ENCODE assay signal across 1 cellular context in genomic region chr4:87278335-87278794, GRCh38.
A peak's percentile ranks its signal among the peaks of the same experiment; 100 is the strongest.
TF ChIP-seq lines count a peak whose summit lies in the region.

No MANE protein-coding gene starts in this region.

TF ChIP-seq in HepG2, 621 proteins besides CTCF, POLR2A, EP300 and RAD21 (continued from another document and continues in another):
- TF ChIP-seq, protein P1, sequence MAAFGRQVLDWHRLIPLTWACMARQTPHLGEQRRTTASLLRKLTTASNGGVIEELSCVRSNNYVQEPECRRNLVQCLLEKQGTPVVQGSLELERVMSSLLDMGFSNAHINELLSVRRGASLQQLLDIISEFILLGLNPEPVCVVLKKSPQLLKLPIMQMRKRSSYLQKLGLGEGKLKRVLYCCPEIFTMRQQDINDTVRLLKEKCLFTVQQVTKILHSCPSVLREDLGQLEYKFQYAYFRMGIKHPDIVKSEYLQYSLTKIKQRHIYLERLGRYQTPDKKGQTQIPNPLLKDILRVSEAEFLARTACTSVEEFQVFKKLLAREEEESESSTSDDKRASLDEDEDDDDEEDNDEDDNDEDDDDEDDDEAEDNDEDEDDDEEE (CRISPR knock-in tag; IDR thresholded peaks at IDR 0.05), result no peak
- no peak for TF ChIP-seq NR3C1 (CRISPR knock-in tag; IDR thresholded peaks at IDR 0.05)
- TF ChIP-seq, protein P2, sequence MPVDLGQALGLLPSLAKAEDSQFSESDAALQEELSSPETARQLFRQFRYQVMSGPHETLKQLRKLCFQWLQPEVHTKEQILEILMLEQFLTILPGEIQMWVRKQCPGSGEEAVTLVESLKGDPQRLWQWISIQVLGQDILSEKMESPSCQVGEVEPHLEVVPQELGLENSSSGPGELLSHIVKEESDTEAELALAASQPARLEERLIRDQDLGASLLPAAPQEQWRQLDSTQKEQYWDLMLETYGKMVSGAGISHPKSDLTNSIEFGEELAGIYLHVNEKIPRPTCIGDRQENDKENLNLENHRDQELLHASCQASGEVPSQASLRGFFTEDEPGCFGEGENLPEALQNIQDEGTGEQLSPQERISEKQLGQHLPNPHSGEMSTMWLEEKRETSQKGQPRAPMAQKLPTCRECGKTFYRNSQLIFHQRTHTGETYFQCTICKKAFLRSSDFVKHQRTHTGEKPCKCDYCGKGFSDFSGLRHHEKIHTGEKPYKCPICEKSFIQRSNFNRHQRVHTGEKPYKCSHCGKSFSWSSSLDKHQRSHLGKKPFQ (CRISPR knock-in tag; IDR thresholded peaks at IDR 0.05; ENCODE audit: insufficient replicate concordance), result peak; percentile 90
- no peak for TF ChIP-seq MYNN (CRISPR knock-in tag; IDR thresholded peaks at IDR 0.05; ENCODE audit: low read depth)
- TF ChIP-seq ZSCAN31 (CRISPR knock-in tag; IDR thresholded peaks at IDR 0.05; ENCODE audit: low read depth), result no peak
- peak; percentile 86 for TF ChIP-seq ZNF605 (CRISPR knock-in tag; IDR thresholded peaks at IDR 0.05)
- no peak for TF ChIP-seq ZNF570 (CRISPR knock-in tag; IDR thresholded peaks at IDR 0.05; ENCODE audit: borderline replicate concordance)
- TF ChIP-seq ZC3H13 (CRISPR knock-in tag; IDR thresholded peaks at IDR 0.05), result no peak
- TF ChIP-seq ZNF138 (CRISPR knock-in tag; IDR thresholded peaks at IDR 0.05; ENCODE audit: low read depth), result no peak
- peak; percentile 86 for TF ChIP-seq MEIS2 (CRISPR knock-in tag; IDR thresholded peaks at IDR 0.05)
- no peak for TF ChIP-seq E2F1 (CRISPR knock-in tag; IDR thresholded peaks at IDR 0.05)
- no peak for TF ChIP-seq TRIM22 (IDR thresholded peaks at IDR 0.05)
- TF ChIP-seq ONECUT2 (CRISPR knock-in tag; IDR thresholded peaks at IDR 0.05), result peak; percentile 71
- TF ChIP-seq ATF1 (CRISPR knock-in tag; IDR thresholded peaks at IDR 0.05), result peak; percentile 48; the same call in 1 of the 2 replicates
- TF ChIP-seq TAF15 (IDR thresholded peaks at IDR 0.05; ENCODE audit: low read depth, low read length, poor library complexity, severe bottlenecking), result no peak
- TF ChIP-seq, protein P3, sequence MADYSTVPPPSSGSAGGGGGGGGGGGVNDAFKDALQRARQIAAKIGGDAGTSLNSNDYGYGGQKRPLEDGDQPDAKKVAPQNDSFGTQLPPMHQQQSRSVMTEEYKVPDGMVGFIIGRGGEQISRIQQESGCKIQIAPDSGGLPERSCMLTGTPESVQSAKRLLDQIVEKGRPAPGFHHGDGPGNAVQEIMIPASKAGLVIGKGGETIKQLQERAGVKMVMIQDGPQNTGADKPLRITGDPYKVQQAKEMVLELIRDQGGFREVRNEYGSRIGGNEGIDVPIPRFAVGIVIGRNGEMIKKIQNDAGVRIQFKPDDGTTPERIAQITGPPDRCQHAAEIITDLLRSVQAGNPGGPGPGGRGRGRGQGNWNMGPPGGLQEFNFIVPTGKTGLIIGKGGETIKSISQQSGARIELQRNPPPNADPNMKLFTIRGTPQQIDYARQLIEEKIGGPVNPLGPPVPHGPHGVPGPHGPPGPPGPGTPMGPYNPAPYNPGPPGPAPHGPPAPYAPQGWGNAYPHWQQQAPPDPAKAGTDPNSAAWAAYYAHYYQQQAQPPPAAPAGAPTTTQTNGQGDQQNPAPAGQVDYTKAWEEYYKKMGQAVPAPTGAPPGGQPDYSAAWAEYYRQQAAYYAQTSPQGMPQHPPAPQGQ (CRISPR knock-in tag; IDR thresholded peaks at IDR 0.05; ENCODE audit: borderline replicate concordance), result no peak
- no peak for TF ChIP-seq HDAC6 (IDR thresholded peaks at IDR 0.05; ENCODE audit: low read depth, low read length)
- peak; percentile 94 for TF ChIP-seq SOX5 (CRISPR knock-in tag; IDR thresholded peaks at IDR 0.05; ENCODE audit: borderline replicate concordance)
- no peak for TF ChIP-seq ZNF547 (CRISPR knock-in tag; IDR thresholded peaks at IDR 0.05)
- TF ChIP-seq SMAD1 (CRISPR knock-in tag; IDR thresholded peaks at IDR 0.05; ENCODE audit: borderline replicate concordance, low read depth), result no peak
- TF ChIP-seq SMYD3 (CRISPR knock-in tag; IDR thresholded peaks at IDR 0.05), result peak; percentile 81; the same call in 1 of the 2 replicates
- TF ChIP-seq ZNF775 (CRISPR knock-in tag; IDR thresholded peaks at IDR 0.05; ENCODE audit: borderline replicate concordance), result peak; percentile 50; the same call in 1 of the 2 replicates
- TF ChIP-seq, protein P4, sequence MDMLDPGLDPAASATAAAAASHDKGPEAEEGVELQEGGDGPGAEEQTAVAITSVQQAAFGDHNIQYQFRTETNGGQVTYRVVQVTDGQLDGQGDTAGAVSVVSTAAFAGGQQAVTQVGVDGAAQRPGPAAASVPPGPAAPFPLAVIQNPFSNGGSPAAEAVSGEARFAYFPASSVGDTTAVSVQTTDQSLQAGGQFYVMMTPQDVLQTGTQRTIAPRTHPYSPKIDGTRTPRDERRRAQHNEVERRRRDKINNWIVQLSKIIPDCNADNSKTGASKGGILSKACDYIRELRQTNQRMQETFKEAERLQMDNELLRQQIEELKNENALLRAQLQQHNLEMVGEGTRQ (IDR thresholded peaks at IDR 0.05; ENCODE audit: low read depth, low read length), result no peak
- TF ChIP-seq, protein P4 (CRISPR knock-in tag; IDR thresholded peaks at IDR 0.05; ENCODE audit: borderline replicate concordance), result no peak
- no peak for TF ChIP-seq MBNL3 (CRISPR knock-in tag; conservative IDR thresholded peaks at IDR 0.05)
- TF ChIP-seq TEF (CRISPR knock-in tag; IDR thresholded peaks at IDR 0.05), result peak; percentile 67; the same call in 1 of the 2 replicates
- TF ChIP-seq ZNF382 (CRISPR knock-in tag; IDR thresholded peaks at IDR 0.05; ENCODE audit: borderline replicate concordance), result no peak
- TF ChIP-seq RARG (CRISPR knock-in tag; IDR thresholded peaks at IDR 0.05; ENCODE audit: low read depth), result no peak
- no peak for TF ChIP-seq ZNF282 (IDR thresholded peaks at IDR 0.05; ENCODE audit: partially characterized antibody)
- peak; percentile 76 for TF ChIP-seq FOSL2 (CRISPR knock-in tag; IDR thresholded peaks at IDR 0.05)
- peak; percentile 92 for TF ChIP-seq NFIC (IDR thresholded peaks at IDR 0.05; ENCODE audit: low read length)
- TF ChIP-seq ZFYVE20 (CRISPR knock-in tag; IDR thresholded peaks at IDR 0.05; ENCODE audit: borderline replicate concordance, low read depth), result no peak
- no peak for TF ChIP-seq ZSCAN30 (CRISPR knock-in tag; IDR thresholded peaks at IDR 0.05)
- TF ChIP-seq XBP1 (CRISPR knock-in tag; IDR thresholded peaks at IDR 0.05), result no peak
- no peak for TF ChIP-seq ZNF432 (CRISPR knock-in tag; IDR thresholded peaks at IDR 0.05; ENCODE audit: borderline replicate concordance)
- TF ChIP-seq TIGD3 (CRISPR knock-in tag; IDR thresholded peaks at IDR 0.05; ENCODE audit: borderline replicate concordance), result no peak
- peak; percentile 77 for TF ChIP-seq TGIF2 (CRISPR knock-in tag; IDR thresholded peaks at IDR 0.05)
- TF ChIP-seq ATF3 (CRISPR knock-in tag; IDR thresholded peaks at IDR 0.05), result no peak
- TF ChIP-seq MATR3 (CRISPR knock-in tag; IDR thresholded peaks at IDR 0.05), result no peak
- TF ChIP-seq SALL2 (CRISPR knock-in tag; IDR thresholded peaks at IDR 0.05), result no peak
- TF ChIP-seq CCDC6 (CRISPR knock-in tag; IDR thresholded peaks at IDR 0.05), result peak; percentile 9; the same call in 1 of the 2 replicates
- TF ChIP-seq UBTF (CRISPR knock-in tag; IDR thresholded peaks at IDR 0.05), result no peak
- TF ChIP-seq ZNF720 (CRISPR knock-in tag; IDR thresholded peaks at IDR 0.05), result no peak
- TF ChIP-seq TBX2 (CRISPR knock-in tag; IDR thresholded peaks at IDR 0.05; ENCODE audit: borderline replicate concordance), result peak; percentile 99
- 0 out of 2 replicates have a peak, but pooled peaks have one; percentile 57 for TF ChIP-seq RNF219 (CRISPR knock-in tag; IDR thresholded peaks at IDR 0.05)
- TF ChIP-seq LCORL (IDR thresholded peaks at IDR 0.05), result 0 out of 2 replicates have a peak, but pooled peaks have one; percentile 4
- peak; percentile 79 for TF ChIP-seq LCORL (CRISPR knock-in tag; IDR thresholded peaks at IDR 0.05)
